ENCODE assay signal across 8 cellular contexts in the genomic region with DNA sequence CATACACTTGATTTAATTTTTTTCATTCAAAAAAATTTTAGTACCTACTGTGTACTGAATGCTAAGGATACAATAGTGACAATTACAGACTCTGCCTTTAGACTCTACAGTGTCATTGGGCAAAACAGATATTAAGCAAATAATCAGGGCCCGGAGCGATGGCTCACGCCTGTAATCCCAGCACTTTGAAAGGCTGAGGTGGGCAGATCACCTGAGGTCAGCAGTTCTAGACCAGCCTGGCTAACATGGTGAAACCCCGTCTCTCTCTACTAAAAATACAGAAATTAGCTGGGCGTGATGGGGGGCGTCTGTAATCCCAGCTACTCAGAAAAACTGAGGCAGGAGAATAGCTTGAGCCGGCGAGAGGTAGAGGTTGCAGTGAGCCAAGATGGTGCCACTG. TPM values are rescaled to one million over a fixed set of nuclear protein-coding genes. Genes with fewer than 3 reads are reported as not detected.
A peak's percentile ranks its signal among the peaks of the same experiment; 100 is the strongest.
DNase-seq lines count a peak whose midpoint lies in the region; ATAC-seq and TF ChIP-seq lines count a peak whose summit lies in the region.

No MANE protein-coding gene starts in this region.

- H3K27me3 Mint-ChIP-seq in activated naive CD8-positive, alpha-beta T cell = no peaks in the 10 kb centered on the region
- H3K27me3 Mint-ChIP-seq in activated naive CD8-positive, alpha-beta T cell treated with anti-CD3 and anti-CD28 coated beads, Interleukin-2, amount 50 U/mL, for 24 hours = no peaks in the 10 kb centered on the region

- H3K4me3 Mint-ChIP-seq in activated naive CD8-positive, alpha-beta T cell = peak overlapping the region; percentile 23
- no peak overlapping the region for H3K4me3 Mint-ChIP-seq in activated naive CD8-positive, alpha-beta T cell treated with anti-CD3 and anti-CD28 coated beads, Interleukin-2, amount 50 U/mL, for 24 hours

- no peaks in the 10 kb centered on the region for H3K36me3 ChIP-seq in ascending aorta
- no peaks in the 10 kb centered on the region for H3K36me3 ChIP-seq in kidney epithelial cell (ENCODE audit: control insufficient read depth, insufficient read depth, low read length)
- H3K36me3 ChIP-seq in tibial artery = no peaks in the 10 kb centered on the region

- DNase-seq in activated naive CD8-positive, alpha-beta T cell treated with anti-CD3 and anti-CD28 coated beads, Interleukin-2, amount 50 U/mL, for 24 hours = no peak
- DNase-seq in ascending aorta (ENCODE audit: low spot score in 2 of 2) (no peak), kidney epithelial cell (ENCODE audit: low read depth) (no peak), tibial artery (no peak), DMS53 treated with DMSO at 0.1 percent for 48 hours (lab: John Stamatoyannopoulos, UW; ENCODE audit: unreplicated experiment) (no peak), hepatic stellate cell (ENCODE audit: low spot score) (no peak), substantia nigra (lab: John Stamatoyannopoulos, UW) (no peak)

- no peak overlapping the region for H3K27ac Mint-ChIP-seq in activated naive CD8-positive, alpha-beta T cell
- no peak overlapping the region for H3K27ac Mint-ChIP-seq in activated naive CD8-positive, alpha-beta T cell treated with anti-CD3 and anti-CD28 coated beads, Interleukin-2, amount 50 U/mL, for 24 hours

- intact Hi-C loops in ascending aorta (cut with DNase I) (no loop called here), tibial artery (cut with DNase I; ENCODE audit: low total_unique reads) (no loop called here)

- H3K9me3 ChIP-seq in ascending aorta (no peaks in the 10 kb centered on the region), tibial artery (no peaks in the 10 kb centered on the region)

- H3K4me1 ChIP-seq in ascending aorta (peaks cover 0 to 3% of the 10 kb centered on the region in 2 donors), tibial artery (peaks cover 0 to 13% (median 5%) of the 10 kb centered on the region in 4 donors)

- peak overlapping the region; percentile 92 to 98 for H3K4me3 ChIP-seq in ascending aorta
- H3K4me3 ChIP-seq in kidney epithelial cell (ENCODE audit: low read depth, low read length) = peak overlapping the region; percentile 55
- peak overlapping the region; percentile 63 to 93 for H3K4me3 ChIP-seq in tibial artery

- no peak overlapping the region for H3K27ac ChIP-seq in ascending aorta
- peak overlapping the region in 1 of 2 donors; percentile 90 for H3K27ac ChIP-seq in tibial artery
- H3K27ac ChIP-seq in substantia nigra (ENCODE audit: low read depth, low read length, poor library complexity, severe bottlenecking) = no peak overlapping the region

- peaks cover 19% of the 10 kb centered on the region for H3K4me1 Mint-ChIP-seq in activated naive CD8-positive, alpha-beta T cell (ENCODE audit: low read depth)
- H3K4me1 Mint-ChIP-seq in activated naive CD8-positive, alpha-beta T cell treated with anti-CD3 and anti-CD28 coated beads, Interleukin-2, amount 50 U/mL, for 24 hours = peaks cover 26% of the 10 kb centered on the region

- no peak for TF ChIP-seq CTCF in ascending aorta (IDR thresholded peaks at IDR 0.05)
- no peak for TF ChIP-seq CTCF in kidney epithelial cell (IDR thresholded peaks at IDR 0.05; ENCODE audit: insufficient read depth, low read length, poor library complexity, severe bottlenecking)
- TF ChIP-seq CTCF in tibial artery (IDR thresholded peaks at IDR 0.05) = no peak

- no peaks in the 10 kb centered on the region for H3K36me3 Mint-ChIP-seq in activated naive CD8-positive, alpha-beta T cell
- peaks cover 8% of the 10 kb centered on the region for H3K36me3 Mint-ChIP-seq in activated naive CD8-positive, alpha-beta T cell treated with anti-CD3 and anti-CD28 coated beads, Interleukin-2, amount 50 U/mL, for 24 hours (ENCODE audit: low read depth)

- no peaks in the 10 kb centered on the region for H3K27me3 ChIP-seq in ascending aorta
- H3K27me3 ChIP-seq in kidney epithelial cell (ENCODE audit: control insufficient read depth, insufficient read depth, low read length) = no peaks in the 10 kb centered on the region
- H3K27me3 ChIP-seq in tibial artery = no peaks in the 10 kb centered on the region

- no peaks in the 10 kb centered on the region for H3K9me3 Mint-ChIP-seq in activated naive CD8-positive, alpha-beta T cell (ENCODE audit: low read depth)
- H3K9me3 Mint-ChIP-seq in activated naive CD8-positive, alpha-beta T cell treated with anti-CD3 and anti-CD28 coated beads, Interleukin-2, amount 50 U/mL, for 24 hours = no peaks in the 10 kb centered on the region

- no peak for ATAC-seq in activated naive CD8-positive, alpha-beta T cell treated with anti-CD3 and anti-CD28 coated beads, Interleukin-2, amount 50 U/mL, for 24 hours

RNA-seq across cellular contexts. Expression of a gene that starts 1.4 kb away (rescaled TPM):
- total RNA-seq in ascending aorta (3.0 TPM), kidney epithelial cell (13.9 and 16.2 TPM in 2 replicates)

RNA-seq across cellular contexts. Expression of a gene that starts 14.7 kb away (rescaled TPM):
- total RNA-seq in ascending aorta (8.4 TPM), kidney epithelial cell (8.1 and 9.1 TPM in 2 replicates)
